Comparison of ENCODE assay signal across 19 cellular contexts in genomic region chr13:104006625-104007061, GRCh38.
DNase-seq lines count a peak whose midpoint lies in the region; ATAC-seq and TF ChIP-seq lines count a peak whose summit lies in the region.
"Had no signal": no experiment of that assay in that cellular context is flagged by ENCODE, and none has a peak within 500 bp of the region (broad histone marks: within the 10 kb centered on the region; RNA-seq: fewer than 3 reads in every experiment).

No MANE protein-coding gene starts in this region.

- intact Hi-C loops in colonic mucosa (cut with DNase I), result no loop called here

- DNase-seq in M059J (ENCODE audit: low read depth), result peak; percentile 94
- DNase-seq in SK-N-SH, result peak; percentile 31
- DNase-seq in fibroblast of peridontal ligament (ENCODE audit: extremely low read depth), result peak; percentile 69
- peak; percentile 6 for DNase-seq in putamen (ENCODE audit: low spot score)
- no peak for DNase-seq in MV-4-11 (lab: John Stamatoyannopoulos, UW)
- no peak for DNase-seq in colonic mucosa
- DNase-seq in HPDE6-E6E7 (ENCODE audit: extremely low spot score), result no peak
- DNase-seq: activated CD4-positive, alpha-beta T cell treated with anti-CD3 and anti-CD28 coated beads for 4 hours; activated naive CD4-positive, alpha-beta T cell treated with anti-CD3 and anti-CD28 coated beads, Interleukin-2, amount 50 U/mL, for 16 hours; activated T-cell treated with anti-CD3 and anti-CD28 coated beads for 4 hours; DMS79 treated with DMSO at 0.1 percent for 48 hours; hippocampal formation; NCI-H1417 treated with DMSO at 0.1 percent for 48 hours; NCI-H510A treated with DMSO at 0.1 percent for 48 hours had no signal

- no peaks in the 10 kb centered on the region for H3K9me2 ChIP-seq in SK-N-SH

- POLR2A ChIA-PET in SK-N-SH (lab: Yijun Ruan, JAX), result interaction anchor here (1.0 to 1.2 kb wide), 3 partner anchors 17 to 194 kb away, joined by 4 read pairs; no protein-coding TSS in a partner anchor

- peak overlapping the region in 1 of 2 experiments; percentile 100; a peak in 2 of 4 replicates for H3K27ac ChIP-seq in SK-N-SH (ENCODE audit: low read depth in 2 of 2, low read length in 1 of 2)
- no peak overlapping the region for H3K27ac ChIP-seq in colonic mucosa
- H3K27ac ChIP-seq: RWPE1 had no signal

- CTCF ChIA-PET in SK-N-SH (lab: Yijun Ruan, JAX), result interaction anchor here (0.9 to 1.8 kb wide), 6 partner anchors 8 to 1136 kb away, joined by 3 to 9 read pairs (median 4); no protein-coding TSS in a partner anchor

- H3K27me3 ChIP-seq in SK-N-SH (ENCODE audit: insufficient read depth) (no peaks in the 10 kb centered on the region), colonic mucosa (no peaks in the 10 kb centered on the region)

- H3K9me3 ChIP-seq in SK-N-SH (no peaks in the 10 kb centered on the region), colonic mucosa (no peaks in the 10 kb centered on the region)

- peak overlapping the region; percentile 30; the same call in 1 of the 2 replicates for H2AFZ ChIP-seq in SK-N-SH (ENCODE audit: low read depth)
- H2AFZ ChIP-seq: GM23338 had no signal

- TF ChIP-seq EP300 in SK-N-SH (IDR thresholded peaks at IDR 0.05; ENCODE audit: borderline replicate concordance in 1 of 2, low read depth in 1 of 2, low read length in 1 of 2), result peak in 1 of 2 experiments; percentile 99; a peak in 2 of 4 replicates

- no peaks in the 10 kb centered on the region for H3K79me2 ChIP-seq in SK-N-SH (ENCODE audit: insufficient read depth)

- 30% methylated on average over 9 of the region's 9 CpGs for WGBS in SK-N-SH (ENCODE audit: low lambda C conversion rate)

- H3K36me3 ChIP-seq in SK-N-SH (replicated peaks in 1 of 2; ENCODE audit: control insufficient read depth in 1 of 2, insufficient read depth in 2 of 2, low read length in 1 of 2) (no peaks in the 10 kb centered on the region), colonic mucosa (no peaks in the 10 kb centered on the region)

- no peak for ATAC-seq in HG03108 (IDR thresholded peaks at IDR 0.05; ENCODE audit: unreplicated experiment)
- ATAC-seq: GM23338, K562, left lobe of liver had no signal

- H3K9ac ChIP-seq in SK-N-SH (no peak overlapping the region), colonic mucosa (ENCODE audit: low read depth in 2 of 2, low read length in 2 of 2) (no peak overlapping the region)

- H4K20me1 ChIP-seq in SK-N-SH (ENCODE audit: insufficient read depth), result no peaks in the 10 kb centered on the region

- peak; percentile 38; the same call in 1 of the 2 replicates for TF ChIP-seq RAD21 in SK-N-SH (IDR thresholded peaks at IDR 0.05; ENCODE audit: low read length)

- no peak overlapping the region for H3K4me2 ChIP-seq in SK-N-SH
- H3K4me2 ChIP-seq: GM23338 had no signal

- H3F3A ChIP-seq in SK-N-SH (replicated peaks; ENCODE audit: insufficient read depth), result peaks cover 11% of the 10 kb centered on the region

- TF ChIP-seq CTCF in SK-N-SH (IDR thresholded peaks at IDR 0.05), result no peak
- no peak for TF ChIP-seq CTCF in colonic mucosa (IDR thresholded peaks at IDR 0.05)

- peaks cover 0 to 31% of the 10 kb centered on the region in 2 experiments; a peak in 2 of 4 replicates for H3K4me1 ChIP-seq in SK-N-SH (ENCODE audit: control insufficient read depth in 1 of 2, insufficient read depth in 2 of 2, low read depth in 1 of 2, low read length in 1 of 2)
- H3K4me1 ChIP-seq in colonic mucosa, result no peaks in the 10 kb centered on the region

- H3K4me3 ChIP-seq in SK-N-SH (ENCODE audit: low read depth in 2 of 2, low read length in 1 of 2), result no peak overlapping the region
- no peak overlapping the region for H3K4me3 ChIP-seq in colonic mucosa
- H3K4me3 ChIP-seq: GM23338, K562 had no signal

TF ChIP-seq in SK-N-SH, 30 proteins besides CTCF, POLR2A, EP300 and RAD21 (continues in another document):
- TF ChIP-seq FOXJ3 (CRISPR knock-in tag; IDR thresholded peaks at IDR 0.05) (peak; percentile 77), NFIC (IDR thresholded peaks at IDR 0.05; ENCODE audit: borderline replicate concordance) (no peak), EZH2phosphoT487 (IDR thresholded peaks at IDR 0.05; ENCODE audit: borderline replicate concordance, low read depth) (no peak), TAF1 (IDR thresholded peaks at IDR 0.05; ENCODE audit: borderline replicate concordance, low read depth, low read length) (no peak), POLR2AphosphoS5 (IDR thresholded peaks at IDR 0.05; ENCODE audit: low read depth, low read length) (0 out of 2 replicates have a peak, but pooled peaks have one; percentile 15), RCOR1 (IDR thresholded peaks at IDR 0.05; ENCODE audit: low read length) (peak; percentile 85; the same call in 1 of the 2 replicates), TEAD4 (IDR thresholded peaks at IDR 0.05; ENCODE audit: borderline replicate concordance, insufficient read depth) (no peak), MEF2A (IDR thresholded peaks at IDR 0.05; ENCODE audit: borderline replicate concordance, low read depth) (no peak), JUND (IDR thresholded peaks at IDR 0.05) (no peak), RXRA (IDR thresholded peaks at IDR 0.05; ENCODE audit: borderline replicate concordance, low read depth) (no peak), FOXM1 (IDR thresholded peaks at IDR 0.05; ENCODE audit: low read depth) (no peak; the same call in 1 of the 2 replicates), ZBTB33 (IDR thresholded peaks at IDR 0.05; ENCODE audit: borderline replicate concordance, low read depth) (no peak), ELF1 (IDR thresholded peaks at IDR 0.05) (no peak), CHD2 (IDR thresholded peaks at IDR 0.05; ENCODE audit: low read length, partially characterized antibody) (peak; percentile 61), USF1 (IDR thresholded peaks at IDR 0.05; ENCODE audit: borderline replicate concordance, low read depth) (no peak), GATA2 (CRISPR knock-in tag; IDR thresholded peaks at IDR 0.05) (peak; percentile 77), SIN3A (IDR thresholded peaks at IDR 0.05; ENCODE audit: borderline replicate concordance, low read depth, low read length) (no peak), YY1 (IDR thresholded peaks at IDR 0.05; ENCODE audit: low read depth) (no peak), SMC3 (IDR thresholded peaks at IDR 0.05; ENCODE audit: low read depth, low read length) (peak; percentile 18; the same call in 1 of the 2 replicates), MXI1 (IDR thresholded peaks at IDR 0.05; ENCODE audit: low read depth, low read length) (peak; percentile 82; the same call in 1 of the 2 replicates), IRF3 (IDR thresholded peaks at IDR 0.05; ENCODE audit: low read depth, low read length) (no peak)
- TF ChIP-seq, protein P1, sequence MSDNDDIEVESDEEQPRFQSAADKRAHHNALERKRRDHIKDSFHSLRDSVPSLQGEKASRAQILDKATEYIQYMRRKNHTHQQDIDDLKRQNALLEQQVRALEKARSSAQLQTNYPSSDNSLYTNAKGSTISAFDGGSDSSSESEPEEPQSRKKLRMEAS (IDR thresholded peaks at IDR 0.05; ENCODE audit: low read depth), result no peak

Comparison
In these comparisons a context has a peak if more than half of its experiments do, and no peak if none do; other contexts are left out.
1. DNase-seq: peak in M059J (single experiment), SK-N-SH (single experiment), fibroblast of peridontal ligament (single experiment) and putamen (single experiment); none in MV-4-11 (single experiment), colonic mucosa (single experiment) and HPDE6-E6E7 (single experiment).